Comparison of ENCODE assay signal across 1 cellular context in the genomic region with DNA sequence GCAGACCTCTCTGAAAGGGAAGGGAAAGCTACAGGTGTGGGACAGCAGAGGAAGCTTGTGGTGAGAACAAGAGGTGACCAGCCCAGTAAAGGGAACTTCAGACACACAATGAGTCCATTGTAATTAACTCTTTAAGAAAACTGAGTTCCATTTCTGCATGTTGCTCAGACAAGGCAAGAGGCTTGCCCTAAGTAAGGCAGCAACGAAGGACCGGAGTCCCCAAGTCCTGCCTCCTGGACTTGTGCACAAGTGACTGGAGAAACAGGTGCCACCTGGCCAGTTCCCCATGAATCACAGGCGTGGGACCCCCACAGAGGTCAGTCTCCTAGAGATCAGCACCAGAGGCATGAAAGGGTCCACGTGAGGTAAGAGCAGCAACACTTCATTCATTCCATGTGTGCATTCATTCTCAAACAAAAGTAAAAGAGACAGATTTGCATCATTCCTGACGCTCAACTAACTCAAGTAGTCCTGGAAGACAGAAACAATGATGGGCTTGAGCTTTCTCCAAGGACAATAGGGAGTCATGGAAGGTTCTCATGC.
TF ChIP-seq lines count a peak whose summit lies in the region.

No MANE protein-coding gene starts in this region.

TF ChIP-seq in K562, 482 proteins besides CTCF, POLR2A, EP300 and RAD21 (continued from another document):
- 0 out of 2 replicates have a peak, but pooled peaks have one; percentile 65 for TF ChIP-seq ARID3B (CRISPR knock-in tag; IDR thresholded peaks at IDR 0.05; ENCODE audit: borderline replicate concordance)
- TF ChIP-seq NR4A1 (CRISPR knock-in tag; IDR thresholded peaks at IDR 0.05) = no peak
- peak; percentile 90 for TF ChIP-seq NR4A1 (tag; IDR thresholded peaks at IDR 0.05)
- 0 out of 2 replicates have a peak, but pooled peaks have one; percentile 19 for TF ChIP-seq ZBTB9 (CRISPR knock-in tag; IDR thresholded peaks at IDR 0.05)
- no peak for TF ChIP-seq ARHGAP35 (IDR thresholded peaks at IDR 0.05; ENCODE audit: partially characterized antibody)
- TF ChIP-seq ZNF589 (CRISPR knock-in tag; IDR thresholded peaks at IDR 0.05; ENCODE audit: low read depth) = peak; percentile 91; the same call in 1 of the 2 replicates
- peak; percentile 98 for TF ChIP-seq ZNF24 (IDR thresholded peaks at IDR 0.05)
- TF ChIP-seq DMBX1 (CRISPR knock-in tag; IDR thresholded peaks at IDR 0.05; ENCODE audit: borderline replicate concordance) = peak; percentile 78
- no peak for TF ChIP-seq SLC30A9 (CRISPR knock-in tag; IDR thresholded peaks at IDR 0.05)
- no peak for TF ChIP-seq CREM (IDR thresholded peaks at IDR 0.05; ENCODE audit: low read depth)
- no peak for TF ChIP-seq E2F3 (CRISPR knock-in tag; IDR thresholded peaks at IDR 0.05)
- TF ChIP-seq, protein P1, sequence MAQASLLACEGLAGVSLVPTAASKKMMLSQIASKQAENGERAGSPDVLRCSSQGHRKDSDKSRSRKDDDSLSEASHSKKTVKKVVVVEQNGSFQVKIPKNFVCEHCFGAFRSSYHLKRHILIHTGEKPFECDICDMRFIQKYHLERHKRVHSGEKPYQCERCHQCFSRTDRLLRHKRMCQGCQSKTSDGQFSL (CRISPR knock-in tag; IDR thresholded peaks at IDR 0.05) = no peak
- TF ChIP-seq, protein P1 (tag; IDR thresholded peaks at IDR 0.05) = peak in 1 of 2 experiments; percentile 60; a peak in 2 of 4 replicates
- no peak for TF ChIP-seq HNRNPK (IDR thresholded peaks at IDR 0.05; ENCODE audit: low read depth, low read length, poor library complexity, severe bottlenecking)
